Comparison of ENCODE assay signal across 2 cellular contexts in genomic region chr2:238173692-238174091, GRCh38.
TF ChIP-seq lines count a peak whose summit lies in the region.

No MANE protein-coding gene starts in this region.

TF ChIP-seq in GM23338, 12 proteins besides CTCF, POLR2A, EP300 and RAD21:
- no peak for TF ChIP-seq CREB1 (CRISPR knock-in tag; IDR thresholded peaks at IDR 0.05; ENCODE audit: low read depth)
- TF ChIP-seq ETS1 (IDR thresholded peaks at IDR 0.05): no peak
- no peak for TF ChIP-seq POLR2AphosphoS5 (IDR thresholded peaks at IDR 0.05; ENCODE audit: low read depth)
- no peak for TF ChIP-seq ZNF331 (CRISPR knock-in tag; IDR thresholded peaks at IDR 0.05; ENCODE audit: low read depth)
- TF ChIP-seq NANOG (IDR thresholded peaks at IDR 0.05; ENCODE audit: borderline replicate concordance): no peak
- TF ChIP-seq EZH2phosphoT487 (IDR thresholded peaks at IDR 0.05; ENCODE audit: unreplicated experiment): no peak
- TF ChIP-seq ZNF114 (CRISPR knock-in tag; IDR thresholded peaks at IDR 0.05): no peak
- no peak for TF ChIP-seq STAT1 (IDR thresholded peaks at IDR 0.05; ENCODE audit: unreplicated experiment)
- TF ChIP-seq JUNB (IDR thresholded peaks at IDR 0.05; ENCODE audit: unreplicated experiment): no peak
- TF ChIP-seq, protein P1, sequence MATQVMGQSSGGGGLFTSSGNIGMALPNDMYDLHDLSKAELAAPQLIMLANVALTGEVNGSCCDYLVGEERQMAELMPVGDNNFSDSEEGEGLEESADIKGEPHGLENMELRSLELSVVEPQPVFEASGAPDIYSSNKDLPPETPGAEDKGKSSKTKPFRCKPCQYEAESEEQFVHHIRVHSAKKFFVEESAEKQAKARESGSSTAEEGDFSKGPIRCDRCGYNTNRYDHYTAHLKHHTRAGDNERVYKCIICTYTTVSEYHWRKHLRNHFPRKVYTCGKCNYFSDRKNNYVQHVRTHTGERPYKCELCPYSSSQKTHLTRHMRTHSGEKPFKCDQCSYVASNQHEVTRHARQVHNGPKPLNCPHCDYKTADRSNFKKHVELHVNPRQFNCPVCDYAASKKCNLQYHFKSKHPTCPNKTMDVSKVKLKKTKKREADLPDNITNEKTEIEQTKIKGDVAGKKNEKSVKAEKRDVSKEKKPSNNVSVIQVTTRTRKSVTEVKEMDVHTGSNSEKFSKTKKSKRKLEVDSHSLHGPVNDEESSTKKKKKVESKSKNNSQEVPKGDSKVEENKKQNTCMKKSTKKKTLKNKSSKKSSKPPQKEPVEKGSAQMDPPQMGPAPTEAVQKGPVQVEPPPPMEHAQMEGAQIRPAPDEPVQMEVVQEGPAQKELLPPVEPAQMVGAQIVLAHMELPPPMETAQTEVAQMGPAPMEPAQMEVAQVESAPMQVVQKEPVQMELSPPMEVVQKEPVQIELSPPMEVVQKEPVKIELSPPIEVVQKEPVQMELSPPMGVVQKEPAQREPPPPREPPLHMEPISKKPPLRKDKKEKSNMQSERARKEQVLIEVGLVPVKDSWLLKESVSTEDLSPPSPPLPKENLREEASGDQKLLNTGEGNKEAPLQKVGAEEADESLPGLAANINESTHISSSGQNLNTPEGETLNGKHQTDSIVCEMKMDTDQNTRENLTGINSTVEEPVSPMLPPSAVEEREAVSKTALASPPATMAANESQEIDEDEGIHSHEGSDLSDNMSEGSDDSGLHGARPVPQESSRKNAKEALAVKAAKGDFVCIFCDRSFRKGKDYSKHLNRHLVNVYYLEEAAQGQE (IDR thresholded peaks at IDR 0.05; ENCODE audit: unreplicated experiment): no peak
- TF ChIP-seq EZH2 (IDR thresholded peaks at IDR 0.05; ENCODE audit: low read depth, unreplicated experiment): no peak
- TF ChIP-seq ZNF462 (CRISPR knock-in tag; IDR thresholded peaks at IDR 0.05): no peak

TF ChIP-seq in GM12878, 131 proteins besides CTCF, POLR2A, EP300 and RAD21:
- TF ChIP-seq FOS (IDR thresholded peaks at IDR 0.05; ENCODE audit: borderline replicate concordance, extremely low read depth, insufficient read length) (no peak), CBX3 (IDR thresholded peaks at IDR 0.05; ENCODE audit: borderline replicate concordance, low read depth) (no peak), PRDM15 (CRISPR knock-in tag; IDR thresholded peaks at IDR 0.05) (no peak), RELB (IDR thresholded peaks at IDR 0.05; ENCODE audit: low read depth) (no peak), EZH2 (IDR thresholded peaks at IDR 0.05; ENCODE audit: borderline replicate concordance, control insufficient read depth, low read depth, low read length) (no peak), ETV6 (conservative IDR thresholded peaks at IDR 0.05 in 1 of 2, IDR thresholded peaks at IDR 0.05 in 1 of 2; ENCODE audit: borderline replicate concordance in 1 of 2, low read depth in 1 of 2) (no peak)
- TF ChIP-seq, protein P2, sequence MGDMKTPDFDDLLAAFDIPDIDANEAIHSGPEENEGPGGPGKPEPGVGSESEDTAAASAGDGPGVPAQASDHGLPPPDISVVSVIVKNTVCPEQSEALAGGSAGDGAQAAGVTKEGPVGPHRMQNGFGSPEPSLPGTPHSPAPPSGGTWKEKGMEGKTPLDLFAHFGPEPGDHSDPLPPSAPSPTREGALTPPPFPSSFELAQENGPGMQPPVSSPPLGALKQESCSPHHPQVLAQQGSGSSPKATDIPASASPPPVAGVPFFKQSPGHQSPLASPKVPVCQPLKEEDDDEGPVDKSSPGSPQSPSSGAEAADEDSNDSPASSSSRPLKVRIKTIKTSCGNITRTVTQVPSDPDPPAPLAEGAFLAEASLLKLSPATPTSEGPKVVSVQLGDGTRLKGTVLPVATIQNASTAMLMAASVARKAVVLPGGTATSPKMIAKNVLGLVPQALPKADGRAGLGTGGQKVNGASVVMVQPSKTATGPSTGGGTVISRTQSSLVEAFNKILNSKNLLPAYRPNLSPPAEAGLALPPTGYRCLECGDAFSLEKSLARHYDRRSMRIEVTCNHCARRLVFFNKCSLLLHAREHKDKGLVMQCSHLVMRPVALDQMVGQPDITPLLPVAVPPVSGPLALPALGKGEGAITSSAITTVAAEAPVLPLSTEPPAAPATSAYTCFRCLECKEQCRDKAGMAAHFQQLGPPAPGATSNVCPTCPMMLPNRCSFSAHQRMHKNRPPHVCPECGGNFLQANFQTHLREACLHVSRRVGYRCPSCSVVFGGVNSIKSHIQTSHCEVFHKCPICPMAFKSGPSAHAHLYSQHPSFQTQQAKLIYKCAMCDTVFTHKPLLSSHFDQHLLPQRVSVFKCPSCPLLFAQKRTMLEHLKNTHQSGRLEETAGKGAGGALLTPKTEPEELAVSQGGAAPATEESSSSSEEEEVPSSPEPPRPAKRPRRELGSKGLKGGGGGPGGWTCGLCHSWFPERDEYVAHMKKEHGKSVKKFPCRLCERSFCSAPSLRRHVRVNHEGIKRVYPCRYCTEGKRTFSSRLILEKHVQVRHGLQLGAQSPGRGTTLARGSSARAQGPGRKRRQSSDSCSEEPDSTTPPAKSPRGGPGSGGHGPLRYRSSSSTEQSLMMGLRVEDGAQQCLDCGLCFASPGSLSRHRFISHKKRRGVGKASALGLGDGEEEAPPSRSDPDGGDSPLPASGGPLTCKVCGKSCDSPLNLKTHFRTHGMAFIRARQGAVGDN (IDR thresholded peaks at IDR 0.05): no peak
